ENCODE assay signal across 8 cellular contexts in the genomic region with DNA sequence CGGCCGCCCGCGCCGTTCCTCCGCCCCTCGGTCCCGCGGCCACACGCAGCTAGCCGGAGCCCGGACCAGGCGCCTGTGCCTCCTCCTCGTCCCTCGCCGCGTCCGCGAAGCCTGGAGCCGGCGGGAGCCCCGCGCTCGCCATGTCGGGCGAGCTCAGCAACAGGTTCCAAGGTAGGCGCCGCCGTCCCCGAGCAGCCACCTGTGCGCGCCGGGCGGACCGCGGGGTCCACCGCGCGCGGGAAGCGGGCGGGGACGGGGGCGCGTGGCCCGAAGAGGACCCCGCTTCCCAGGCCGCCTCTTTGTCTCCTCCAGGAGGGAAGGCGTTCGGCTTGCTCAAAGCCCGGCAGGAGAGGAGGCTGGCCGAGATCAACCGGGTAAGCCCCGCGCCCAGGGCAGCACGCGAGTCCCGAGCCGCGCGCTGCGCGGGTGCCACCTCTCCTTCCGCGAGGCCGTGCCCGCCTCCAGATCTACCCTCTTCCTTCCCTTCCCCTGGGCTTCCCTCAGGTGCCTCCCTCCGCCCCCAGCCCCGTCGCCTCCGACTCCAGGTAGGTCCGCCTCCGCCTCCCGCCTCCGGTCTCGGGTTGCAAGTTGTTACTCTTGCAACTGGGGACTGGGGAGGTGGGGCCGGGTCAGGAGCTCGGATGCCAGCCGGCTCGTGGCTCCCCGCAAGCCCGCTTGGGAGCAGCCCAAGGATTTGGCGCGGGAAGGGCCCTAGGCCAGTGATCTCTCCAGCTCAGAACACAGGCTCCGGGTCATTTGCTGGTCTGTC. TPM values are rescaled to one million over a fixed set of nuclear protein-coding genes. Genes with fewer than 3 reads are reported as not detected.
DNase-seq lines count a peak whose midpoint lies in the region; TF ChIP-seq lines count a peak whose summit lies in the region.

A gene (plus strand): TSS at position 42 of the 769 bp plus-strand sequence. CDS start 99 bp downstream, at position 141.

- intact Hi-C loops in transverse colon (cut with DNase I; ENCODE audit: low total_unique reads): no loop called here

- no peaks in the 10 kb centered on the region for H3K9me3 ChIP-seq in transverse colon

- TF ChIP-seq CTCF in VCaP (conservative IDR thresholded peaks at IDR 0.05) (no peak), endothelial cell (IDR thresholded peaks at IDR 0.05; ENCODE audit: unreplicated experiment) (no peak), transverse colon (IDR thresholded peaks at IDR 0.05) (no peak)

- TF ChIP-seq EP300 in transverse colon (IDR thresholded peaks at IDR 0.05; ENCODE audit: low read depth): no peak

- peaks cover 51% of the 10 kb centered on the region for H3K27me3 ChIP-seq in transverse colon

- WGBS in transverse colon (ENCODE audit: low coverage in 1 of 2), 2 donors: 6% methylated on average over 56 of the region's 85 CpGs; no CpG with 5 or more reads in 1 of the 2 donors

- peak within 1 kb of the TSS; percentile 85 for H3K27ac Mint-ChIP-seq in endothelial cell (ENCODE audit: unreplicated experiment)

- H3K27me3 Mint-ChIP-seq in endothelial cell (ENCODE audit: unreplicated experiment): peaks cover 16% of the 10 kb centered on the region

- no peak for TF ChIP-seq POLR2A in transverse colon (IDR thresholded peaks at IDR 0.05)

- DNase-seq in 8988T (peak; percentile 88), HEK293T (ENCODE audit: extremely low spot score) (peak; percentile 57), endothelial cell (ENCODE audit: low spot score) (peak; percentile 33), myocyte (ENCODE audit: low read depth) (peak; percentile 58), transverse colon (no peak), DMS114 treated with DMSO at 0.1 percent for 48 hours (lab: John Stamatoyannopoulos, UW; ENCODE audit: unreplicated experiment) (no peak), UCSD-AML1 (lab: John Stamatoyannopoulos, UW; ENCODE audit: unreplicated experiment) (no peak)

- in situ Hi-C loops in transverse colon (cut with MboI; ENCODE audit: low pct_ligation_motif_present in 1 of 4, low pct_unique_long_range_greater_than_20kb in 1 of 4, low sequenced_read_pairs in 3 of 4): no loop called here

- H3K4me1 Mint-ChIP-seq in endothelial cell (ENCODE audit: unreplicated experiment): peaks cover 11% of the 10 kb centered on the region

- POLR2A ChIA-PET in HEK293T (lab: Yijun Ruan, JAX): interaction anchor here (1.4 to 3.3 kb wide), 2 partner anchors 28 to 29 kb away, joined by 7 to 29 read pairs; a partner anchor contains a TSS

- CTCF ChIA-PET in HEK293T (lab: Yijun Ruan, JAX): interaction anchor here (0.6 to 1.0 kb wide), 2 partner anchors 240 to 359 kb away, joined by 3 read pairs; no protein-coding TSS in a partner anchor

- no peaks in the 10 kb centered on the region for H3K9me3 Mint-ChIP-seq in endothelial cell (ENCODE audit: unreplicated experiment)

- H3K4me3 ChIP-seq in transverse colon: peak within 1 kb of the TSS; percentile 13 to 62 (median 39)

- peaks cover 0 to 16% (median 10%) of the 10 kb centered on the region in 4 donors for H3K4me1 ChIP-seq in transverse colon

- H3K36me3 Mint-ChIP-seq in endothelial cell (ENCODE audit: low read depth, unreplicated experiment): peaks cover 4% of the 10 kb centered on the region

- peak within 1 kb of the TSS; percentile 84 for H3K27ac ChIP-seq in VCaP
- H3K27ac ChIP-seq in transverse colon: no peak within 1 kb of the TSS

- H3K36me3 ChIP-seq in transverse colon: no peaks in the 10 kb centered on the region

- peak within 1 kb of the TSS; percentile 92 for H3K4me3 Mint-ChIP-seq in endothelial cell (ENCODE audit: unreplicated experiment)

TF ChIP-seq in HEK293T, 16 proteins besides CTCF, POLR2A, EP300 and RAD21:
- TF ChIP-seq, protein P1, sequence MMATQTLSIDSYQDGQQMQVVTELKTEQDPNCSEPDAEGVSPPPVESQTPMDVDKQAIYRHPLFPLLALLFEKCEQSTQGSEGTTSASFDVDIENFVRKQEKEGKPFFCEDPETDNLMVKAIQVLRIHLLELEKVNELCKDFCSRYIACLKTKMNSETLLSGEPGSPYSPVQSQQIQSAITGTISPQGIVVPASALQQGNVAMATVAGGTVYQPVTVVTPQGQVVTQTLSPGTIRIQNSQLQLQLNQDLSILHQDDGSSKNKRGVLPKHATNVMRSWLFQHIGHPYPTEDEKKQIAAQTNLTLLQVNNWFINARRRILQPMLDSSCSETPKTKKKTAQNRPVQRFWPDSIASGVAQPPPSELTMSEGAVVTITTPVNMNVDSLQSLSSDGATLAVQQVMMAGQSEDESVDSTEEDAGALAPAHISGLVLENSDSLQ (IDR thresholded peaks at IDR 0.05): no peak
- TF ChIP-seq L3MBTL2 (conservative IDR thresholded peaks at IDR 0.05): 0 out of 2 replicates have a peak, but pooled peaks have one; percentile 23

RNA-seq across cellular contexts. Expression of the gene that starts here (rescaled TPM):
- total RNA-seq in endothelial cell (ENCODE audit: unreplicated experiment): 16.3 TPM
- 75.4 and 163 TPM in 2 replicates for total RNA-seq in myocyte
- polyA plus RNA-seq in myocyte (2012): 29.8 TPM
- 1 to 10 TPM in 3 of 4 donors, under 1 TPM in 1; 0.75 to 4.4 (median 1.7) TPM for total RNA-seq in transverse colon

Comparison
In these comparisons a context has a peak if more than half of its experiments do, and no peak if none do; other contexts are left out.
1. DNase-seq: peak in 8988T (single experiment), HEK293T (single experiment), endothelial cell (single experiment) and myocyte (single experiment); none in transverse colon (single experiment), DMS114 treated with DMSO at 0.1 percent for 48 hours (single experiment) and UCSD-AML1 (single experiment).